In the genomic region with DNA sequence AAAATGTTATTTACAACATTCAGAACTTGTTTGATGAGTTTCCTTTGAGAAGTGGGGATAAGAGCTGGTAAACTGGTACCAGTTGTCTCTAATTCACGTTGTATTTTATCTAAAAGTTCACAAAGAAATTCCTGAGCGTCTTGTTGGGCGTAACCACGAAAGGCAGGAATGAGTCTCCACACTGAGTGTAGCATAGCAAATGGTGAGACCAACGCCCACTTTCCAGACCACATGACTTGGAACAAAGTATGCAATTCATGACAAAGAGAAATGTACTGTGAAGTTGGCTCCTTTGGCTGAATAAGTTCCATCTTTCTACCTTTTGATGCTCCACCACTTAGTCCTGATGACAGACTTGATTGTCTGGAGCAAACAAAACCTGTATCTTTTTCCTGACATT, we compare ENCODE assay signal across 16 cellular contexts. TPM values are rescaled to one million over a fixed set of nuclear protein-coding genes. Genes with fewer than 3 reads are reported as not detected.
DNase-seq lines count a peak whose midpoint lies in the region; ATAC-seq, FAIRE-seq and TF ChIP-seq lines count a peak whose summit lies in the region.
"Had no signal": no experiment of that assay in that cellular context is flagged by ENCODE, and none has a peak within 500 bp of the region (broad histone marks: within the 10 kb centered on the region; RNA-seq: fewer than 3 reads in every experiment).

No MANE protein-coding gene starts in this region.

- POLR2A ChIA-PET in activated CD4-positive, alpha-beta T cell treated with anti-CD3 and anti-CD28 coated beads for 36 hours (lab: Charles Lee) = interaction anchor here (0.6 kb wide), 1 partner anchor 9 kb away, joined by 4 read pairs; no protein-coding TSS in a partner anchor

- no peaks in the 10 kb centered on the region for H3K9me3 Mint-ChIP-seq in activated CD4-positive, alpha-beta T cell treated with anti-CD3 and anti-CD28 coated beads for 36 hours (ENCODE audit: low read depth)
- H3K9me3 Mint-ChIP-seq in activated CD4-positive, alpha-beta T cell treated with anti-CD3 and anti-CD28 coated beads, Interleukin-2, amount 10 ng/mL, durations not matched to agents 24 days and 14 days = no peaks in the 10 kb centered on the region

- peak; percentile 51 for DNase-seq in activated CD4-positive, alpha-beta T cell treated with anti-CD3 and anti-CD28 coated beads for 36 hours
- no peak for DNase-seq in activated CD4-positive, alpha-beta T cell treated with anti-CD3 and anti-CD28 coated beads, Interleukin-2, amount 10 ng/mL, durations not matched to agents 24 days and 14 days
- DNase-seq in HTR-8/SVneo (ENCODE audit: insufficient read length, low spot score) (no peak), bronchial epithelial cell (ENCODE audit: low read depth) (peak; percentile 58), lung microvascular endothelial cell (ENCODE audit: low read depth in 2 of 2) (peak; percentile 11 to 23), AML-193 (lab: John Stamatoyannopoulos, UW) (no peak), SW 1271 (lab: John Stamatoyannopoulos, UW) (no peak)
- DNase-seq: 8988T; central memory CD4-positive, alpha-beta T cell; H7; NCI-H1436 treated with DMSO at 0.1 percent for 48 hours; NCI-H526 treated with DMSO at 0.1 percent for 48 hours; right cardiac atrium had no signal

- peak; percentile 54 for FAIRE-seq in HTR-8/SVneo (lab: Jason Lieb, UNC)
- FAIRE-seq in bronchial epithelial cell (lab: Jason Lieb, UNC) = peak; percentile 52
- FAIRE-seq: D721Med had no signal

- no peak overlapping the region for H3K27ac Mint-ChIP-seq in activated CD4-positive, alpha-beta T cell treated with anti-CD3 and anti-CD28 coated beads for 36 hours
- no peak overlapping the region for H3K27ac Mint-ChIP-seq in activated CD4-positive, alpha-beta T cell treated with anti-CD3 and anti-CD28 coated beads, Interleukin-2, amount 10 ng/mL, durations not matched to agents 24 days and 14 days

- H3K4me1 Mint-ChIP-seq in activated CD4-positive, alpha-beta T cell treated with anti-CD3 and anti-CD28 coated beads for 36 hours = peaks cover 6% of the 10 kb centered on the region
- H3K4me1 Mint-ChIP-seq in activated CD4-positive, alpha-beta T cell treated with anti-CD3 and anti-CD28 coated beads, Interleukin-2, amount 10 ng/mL, durations not matched to agents 24 days and 14 days = peaks cover 10% of the 10 kb centered on the region

- H3K27me3 Mint-ChIP-seq in activated CD4-positive, alpha-beta T cell treated with anti-CD3 and anti-CD28 coated beads for 36 hours = no peaks in the 10 kb centered on the region
- no peaks in the 10 kb centered on the region for H3K27me3 Mint-ChIP-seq in activated CD4-positive, alpha-beta T cell treated with anti-CD3 and anti-CD28 coated beads, Interleukin-2, amount 10 ng/mL, durations not matched to agents 24 days and 14 days

- no peaks in the 10 kb centered on the region for H3K36me3 ChIP-seq in bronchial epithelial cell (ENCODE audit: control insufficient read depth, insufficient read depth, low read length)

- no peaks in the 10 kb centered on the region for H3K27me3 ChIP-seq in bronchial epithelial cell (ENCODE audit: control insufficient read depth, insufficient read depth, low read length)

- H3K36me3 Mint-ChIP-seq in activated CD4-positive, alpha-beta T cell treated with anti-CD3 and anti-CD28 coated beads for 36 hours (ENCODE audit: low read depth) = no peaks in the 10 kb centered on the region
- H3K36me3 Mint-ChIP-seq in activated CD4-positive, alpha-beta T cell treated with anti-CD3 and anti-CD28 coated beads, Interleukin-2, amount 10 ng/mL, durations not matched to agents 24 days and 14 days (ENCODE audit: low read depth) = no peaks in the 10 kb centered on the region

- no peak for TF ChIP-seq CTCF in bronchial epithelial cell (IDR thresholded peaks at IDR 0.05; ENCODE audit: insufficient read depth, low read length, severe bottlenecking)

- intact Hi-C loops in activated CD4-positive, alpha-beta T cell treated with anti-CD3 and anti-CD28 coated beads for 36 hours (cut with DNase I, micrococcal nuclease) = loop anchor here (5.0 to 10.0 kb wide), 3 partner anchors 198 to 931 kb away; a partner anchor contains a TSS
- intact Hi-C loops in activated CD4-positive, alpha-beta T cell treated with anti-CD3 and anti-CD28 coated beads, Interleukin-2, amount 10 ng/mL, durations not matched to agents 24 days and 14 days (cut with micrococcal nuclease) = loop anchor here (5.0 to 10.0 kb wide), 2 partner anchors 316 to 928 kb away; a partner anchor contains a TSS

- no peak overlapping the region for H3K4me3 Mint-ChIP-seq in activated CD4-positive, alpha-beta T cell treated with anti-CD3 and anti-CD28 coated beads for 36 hours
- H3K4me3 Mint-ChIP-seq in activated CD4-positive, alpha-beta T cell treated with anti-CD3 and anti-CD28 coated beads, Interleukin-2, amount 10 ng/mL, durations not matched to agents 24 days and 14 days = no peak overlapping the region

- peak; percentile 47 for ATAC-seq in activated CD4-positive, alpha-beta T cell treated with anti-CD3 and anti-CD28 coated beads for 36 hours
- no peak for ATAC-seq in HG03342 (IDR thresholded peaks at IDR 0.05; ENCODE audit: unreplicated experiment)
- ATAC-seq: Right ventricle myocardium inferior had no signal

- CTCF ChIA-PET in activated CD4-positive, alpha-beta T cell treated with anti-CD3 and anti-CD28 coated beads for 36 hours (lab: Charles Lee) = interaction anchor here (0.6 to 5.7 kb wide), 6 partner anchors 11 to 416 kb away, joined by 3 to 57 read pairs (median 5); no protein-coding TSS in a partner anchor

- H3K4me3 ChIP-seq in bronchial epithelial cell (ENCODE audit: low read depth, low read length) = no peak overlapping the region

RNA-seq across cellular contexts. Expression of a gene that starts 18.4 kb away (rescaled TPM):
- 1 to 10 TPM; 4.1 to 5.3 TPM for total RNA-seq in activated CD4-positive, alpha-beta T cell treated with anti-CD3 and anti-CD28 coated beads for 36 hours
- total RNA-seq in activated CD4-positive, alpha-beta T cell treated with anti-CD3 and anti-CD28 coated beads, Interleukin-2, amount 10 ng/mL, durations not matched to agents 24 days and 14 days = 3.8 and 4.5 TPM in 2 replicates
- total RNA-seq in bronchial epithelial cell (0.13 and 0.26 TPM in 2 replicates), lung microvascular endothelial cell (0.87 and 1.8 TPM in 2 replicates)

RNA-seq across cellular contexts. Expression of a gene that starts 58.9 kb away (rescaled TPM):
- total RNA-seq in activated CD4-positive, alpha-beta T cell treated with anti-CD3 and anti-CD28 coated beads for 36 hours = 100 to 1,000 TPM; 136 to 152 TPM
- total RNA-seq in activated CD4-positive, alpha-beta T cell treated with anti-CD3 and anti-CD28 coated beads, Interleukin-2, amount 10 ng/mL, durations not matched to agents 24 days and 14 days = 125 and 133 TPM in 2 replicates
- total RNA-seq in bronchial epithelial cell (41.2 and 44.8 TPM in 2 replicates), lung microvascular endothelial cell (45.4 and 47.5 TPM in 2 replicates)

Comparison
In these comparisons a context has a peak if more than half of its experiments do, and no peak if none do; other contexts are left out.
1. DNase-seq: peak in activated CD4-positive, alpha-beta T cell treated with anti-CD3 and anti-CD28 coated beads for 36 hours (single experiment), bronchial epithelial cell (single experiment) and lung microvascular endothelial cell (2 of 2); none in activated CD4-positive, alpha-beta T cell treated with anti-CD3 and anti-CD28 coated beads, Interleukin-2, amount 10 ng/mL, durations not matched to agents 24 days and 14 days (single experiment), HTR-8/SVneo (single experiment), AML-193 (0 of 2) and SW 1271 (0 of 2).